In the genomic region with DNA sequence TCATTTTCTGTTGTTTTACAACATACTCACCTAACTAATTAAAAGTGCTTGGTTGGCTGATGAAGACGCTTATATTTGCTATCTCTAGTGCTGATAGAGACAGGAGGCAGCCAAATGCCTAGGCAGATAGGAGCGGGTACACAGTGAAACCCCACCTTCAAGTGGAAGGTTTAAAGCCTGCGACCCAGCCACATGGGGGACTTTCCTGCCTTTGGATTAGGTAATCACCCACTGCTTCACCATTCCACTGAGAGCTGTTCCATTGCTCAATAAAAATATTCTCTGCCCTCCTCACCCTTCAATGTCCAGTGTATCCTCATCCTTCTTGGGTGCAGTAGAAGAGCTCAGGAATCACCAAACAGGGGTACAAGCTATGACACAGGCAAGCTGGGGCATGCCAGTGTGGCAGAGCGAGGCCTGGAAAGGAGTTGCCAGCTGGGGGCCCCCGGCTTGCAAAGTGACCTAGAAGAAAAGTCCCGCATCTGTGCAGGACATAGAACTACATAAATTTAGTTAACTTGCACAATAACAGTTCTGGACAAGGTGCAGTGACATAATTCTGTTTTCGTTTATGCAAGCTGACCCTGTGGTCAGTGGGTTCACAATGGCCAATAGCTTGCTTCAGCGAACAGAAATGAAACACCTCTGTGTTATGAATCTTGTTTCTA, we compare ENCODE assay signal across 25 cellular contexts.
"Had no signal": no experiment of that assay in that cellular context is flagged by ENCODE, and none has a peak within 500 bp of the region (broad histone marks: within the 10 kb centered on the region; RNA-seq: fewer than 3 reads in every experiment).

No MANE protein-coding gene starts in this region.

- H3K4me3 ChIP-seq: esophagus squamous epithelium, psoas muscle, spleen, suprapubic skin, tibial artery had no signal

- H3K4me1 ChIP-seq: esophagus squamous epithelium, parathyroid adenoma, spleen, suprapubic skin had no signal

- H3K36me3 ChIP-seq: esophagus squamous epithelium, spleen, suprapubic skin, tibial artery, WERI-Rb-1 had no signal

- H3K27me3 ChIP-seq: esophagus squamous epithelium, spleen, suprapubic skin, tibial artery had no signal

- H3K27ac ChIP-seq: epithelial cell of prostate, esophagus squamous epithelium, parathyroid adenoma, psoas muscle, spleen, suprapubic skin, tibial artery, WERI-Rb-1 had no signal

- H2AFZ ChIP-seq: parathyroid adenoma had no signal

- DNase-seq: activated CD4-positive, alpha-beta T cell treated with anti-CD3 and anti-CD28 coated beads for 48 hours; activated CD4-positive, alpha-beta T cell treated with anti-CD3 and anti-CD28 coated beads, Interleukin-2, amount 50 U/mL, for 48 hours; activated CD8-positive, alpha-beta memory T cell treated with anti-CD3 and anti-CD28 coated beads for 24 hours; activated gamma-delta T cell; activated naive CD4-positive, alpha-beta T cell treated with anti-CD3 and anti-CD28 coated beads, Interleukin-2, amount 10 ng/mL, durations not matched to agents 7 days and 5 days; amniotic stem cell; dermis blood vessel endothelial cell; effector CD4-positive, alpha-beta T cell; esophagus squamous epithelium; foreskin melanocyte; hypothalamus; kidney glomerular epithelial cell; naive thymus-derived CD8-positive, alpha-beta T cell; occipital lobe; psoas muscle; spleen; stimulated activated naive CD4-positive, alpha-beta T cell; T-helper 17 cell; T1000; tibial artery; WERI-Rb-1 had no signal

- H3K9me3 ChIP-seq: esophagus squamous epithelium, psoas muscle, spleen, suprapubic skin, tibial artery had no signal

- ATAC-seq: activated CD4-positive, CD25-positive, alpha-beta regulatory T cell treated with anti-CD3 and anti-CD28 coated beads, Interleukin-2, amount 50 U/mL, for 24 hours; naive thymus-derived CD8-positive, alpha-beta T cell; T-helper 17 cell had no signal

- H3K79me2 ChIP-seq: parathyroid adenoma had no signal

- H3K9ac ChIP-seq: parathyroid adenoma had no signal
